ENCODE assay signal across 8 cellular contexts in the genomic region with DNA sequence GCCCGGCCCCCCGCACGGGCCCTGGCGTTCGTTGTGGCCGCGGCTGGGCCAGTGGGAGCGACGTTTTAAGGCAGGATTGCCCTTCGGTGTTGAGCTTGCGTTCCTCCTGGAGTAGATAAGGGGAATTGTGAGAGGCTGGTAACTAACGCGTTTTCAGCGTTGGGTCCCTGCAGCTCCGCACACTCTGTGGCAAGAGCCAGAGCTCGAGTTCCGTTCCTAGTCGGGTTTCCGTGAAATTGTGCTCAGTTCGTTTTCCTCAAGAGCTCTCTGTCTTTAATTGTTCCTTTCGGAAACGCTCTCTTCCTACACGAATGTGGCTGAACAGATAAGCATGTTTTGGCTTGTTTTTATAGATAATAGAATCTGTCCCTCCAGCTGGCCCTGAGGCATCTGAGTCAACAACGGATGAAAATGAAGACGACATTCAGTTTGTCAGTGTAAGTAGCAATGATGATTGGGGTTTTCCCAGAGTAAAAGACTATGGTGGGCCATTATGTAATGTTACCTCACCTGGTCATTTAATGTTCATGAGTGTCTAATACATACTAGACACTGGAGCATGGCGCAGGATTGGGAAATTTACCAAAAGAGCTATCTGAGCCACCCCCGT. TPM values are rescaled to one million over a fixed set of nuclear protein-coding genes. Genes with fewer than 3 reads are reported as not detected.
A peak's percentile ranks its signal among the peaks of the same experiment; 100 is the strongest.
DNase-seq lines count a peak whose midpoint lies in the region; ATAC-seq and TF ChIP-seq lines count a peak whose summit lies in the region.
"Not testable (repeated sequence)": the region's sequence is repeated elsewhere in the genome, so short reads cannot be mapped to it uniquely, and the experiment has no call there.

No MANE protein-coding gene starts in this region.

- not testable (repeated sequence) for H3K27me3 Mint-ChIP-seq in activated T-cell treated with anti-CD3 and anti-CD28 coated beads, Interleukin-2, amount 50 U/mL, for 4 hours (ENCODE audit: low read depth); naive B cell

- H3K4me3 ChIP-seq in LNCaP clone FGC (ENCODE audit: low read depth, low read length) (peak overlapping the region; percentile 59), thoracic aorta (peak overlapping the region; percentile 85)

- H3K9me3 Mint-ChIP-seq in activated T-cell treated with anti-CD3 and anti-CD28 coated beads, Interleukin-2, amount 50 U/mL, for 4 hours; naive B cell: not testable (repeated sequence)

- H3K36me3 ChIP-seq in thoracic aorta: not testable (repeated sequence)

- not testable (repeated sequence) for H3K27me3 ChIP-seq in thoracic aorta (replicated peaks; ENCODE audit: insufficient read depth)

- H3K27ac Mint-ChIP-seq in naive B cell: peak overlapping the region in 2 of 6 donors; percentile 74 to 97

- ATAC-seq in GM18508 (IDR thresholded peaks at IDR 0.05; ENCODE audit: insufficient read depth, unreplicated experiment) (peak; percentile 5), GM21526 (IDR thresholded peaks at IDR 0.05; ENCODE audit: low FRiP score, unreplicated experiment) (peak; percentile 18), HG03025 (IDR thresholded peaks at IDR 0.05; ENCODE audit: low FRiP score, unreplicated experiment) (peak; percentile 16), naive B cell (ENCODE audit: low read depth in 2 of 2) (peak; percentile 11 to 21), thoracic aorta (ENCODE audit: insufficient number of reproducible peaks, low FRiP score, low read depth) (peak; percentile 5)
- peak; percentile 5 to 9 for ATAC-seq in activated T-cell treated with anti-CD3 and anti-CD28 coated beads, Interleukin-2, amount 50 U/mL, for 4 hours

- not testable (repeated sequence) for DNase-seq in LNCaP clone FGC (ENCODE audit: low read depth); activated T-cell treated with anti-CD3 and anti-CD28 coated beads, Interleukin-2, amount 50 U/mL, for 4 hours; epithelial cell of prostate (ENCODE audit: low read depth, low spot score); naive B cell; thoracic aorta (ENCODE audit: low spot score)

- not testable (repeated sequence) for H3K9me3 ChIP-seq in thoracic aorta

- peaks cover 28 to 31% of the 10 kb centered on the region in 2 donors for H3K4me1 ChIP-seq in thoracic aorta (ENCODE audit: control insufficient read depth in 1 of 2, low read depth in 2 of 2)

- peaks cover 36% of the 10 kb centered on the region for H3K4me1 Mint-ChIP-seq in activated T-cell treated with anti-CD3 and anti-CD28 coated beads, Interleukin-2, amount 50 U/mL, for 4 hours (ENCODE audit: low read depth)
- H3K4me1 Mint-ChIP-seq in naive B cell: peaks cover 16 to 34% (median 28%) of the 10 kb centered on the region in 3 donors

- H3K36me3 Mint-ChIP-seq in activated T-cell treated with anti-CD3 and anti-CD28 coated beads, Interleukin-2, amount 50 U/mL, for 4 hours (ENCODE audit: insufficient read depth): peaks cover 17% of the 10 kb centered on the region
- H3K36me3 Mint-ChIP-seq in naive B cell: not testable (repeated sequence)

- H3K27ac ChIP-seq in epithelial cell of prostate (peak overlapping the region; percentile 75), thoracic aorta (peak overlapping the region in 1 of 2 donors; percentile 75)

- peak overlapping the region; percentile 89 for H3K4me3 Mint-ChIP-seq in activated T-cell treated with anti-CD3 and anti-CD28 coated beads, Interleukin-2, amount 50 U/mL, for 4 hours
- H3K4me3 Mint-ChIP-seq in naive B cell: peak overlapping the region in 5 of 8 donors; percentile 70 to 97 (median 93)

- not testable (repeated sequence) for TF ChIP-seq CTCF in LNCaP clone FGC (IDR thresholded peaks at IDR 0.05; ENCODE audit: control insufficient read depth, extremely low read depth, insufficient read depth); thoracic aorta (IDR thresholded peaks at IDR 0.05)

RNA-seq across cellular contexts. Expression of a gene that starts 0.6 kb away (rescaled TPM):
- 10 to 100 TPM; 36.8 to 44.8 (median 43.3) TPM for total RNA-seq in activated T-cell treated with anti-CD3 and anti-CD28 coated beads, Interleukin-2, amount 50 U/mL, for 4 hours
- 10 to 100 TPM; 32.2 to 40.4 (median 38.2) TPM for polyA plus RNA-seq in naive B cell (ENCODE audit: low read depth in 6 of 6)
- total RNA-seq in thoracic aorta: 10 to 100 TPM; 45.6 to 65.0 TPM

RNA-seq across cellular contexts. Expression of a gene that starts 44.1 kb away (rescaled TPM):
- total RNA-seq in activated T-cell treated with anti-CD3 and anti-CD28 coated beads, Interleukin-2, amount 50 U/mL, for 4 hours: 10 to 100 TPM; 13.1 to 15.2 (median 14.2) TPM
- 1 to 10 TPM; 5.7 to 8.2 (median 6.2) TPM for polyA plus RNA-seq in naive B cell (ENCODE audit: low read depth in 6 of 6)
- total RNA-seq in thoracic aorta: 10 to 100 TPM in 1 of 2 donors, 1 to 10 TPM in 1; 2.8 to 11.2 TPM
